ENCODE assay signal across 8 cellular contexts in the genomic region with DNA sequence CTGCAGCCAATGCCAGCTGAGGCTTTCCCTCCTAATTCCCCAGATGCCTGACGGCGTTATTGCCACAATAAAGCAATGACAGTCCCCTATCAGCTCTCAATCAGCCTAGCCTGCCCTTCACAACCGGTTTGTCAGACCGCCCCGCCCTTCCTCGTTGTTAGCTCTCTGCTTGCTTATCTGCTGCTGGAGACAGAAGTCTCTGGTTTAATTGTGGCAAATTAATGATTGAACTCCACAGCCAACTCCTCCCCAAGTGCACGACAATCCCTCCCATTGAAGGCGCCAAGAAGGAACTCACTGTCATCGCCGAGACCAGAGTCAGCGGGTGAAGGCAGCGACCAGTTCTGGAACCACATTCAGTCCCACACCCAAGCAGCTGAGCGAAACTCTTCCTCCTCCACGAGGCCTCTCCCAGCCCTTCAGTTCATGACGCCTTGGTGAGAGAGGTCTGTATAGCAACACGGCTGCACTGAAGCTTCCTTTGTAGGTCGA.
DNase-seq lines count a peak whose midpoint lies in the region; ATAC-seq and TF ChIP-seq lines count a peak whose summit lies in the region.

No MANE protein-coding gene starts in this region.

- H3F3A ChIP-seq in MM.1S (ENCODE audit: insufficient read depth, low read length), result no peaks in the 10 kb centered on the region

- no peaks in the 10 kb centered on the region for H3K27me3 Mint-ChIP-seq in brain

- H3K4me1 Mint-ChIP-seq in brain, result peaks cover 48% of the 10 kb centered on the region

- TF ChIP-seq CTCF in brain (conservative IDR thresholded peaks at IDR 0.05), result no peak
- no peak for TF ChIP-seq CTCF in MM.1S (IDR thresholded peaks at IDR 0.05; ENCODE audit: low read length)
- TF ChIP-seq CTCF in ascending aorta (IDR thresholded peaks at IDR 0.05), result no peak

- H4K20me1 ChIP-seq in MM.1S (ENCODE audit: insufficient read depth, low read length), result no peaks in the 10 kb centered on the region

- H3K4me3 ChIP-seq in MM.1S (ENCODE audit: low read length) (no peak overlapping the region), ascending aorta (no peak overlapping the region)

- H3K4me2 ChIP-seq in MM.1S (ENCODE audit: low read depth, low read length), result no peak overlapping the region

- peak overlapping the region in 4 of 5 experiments; percentile 32 to 69 (median 62) for H3K27ac Mint-ChIP-seq in brain

- no peaks in the 10 kb centered on the region for H3K36me3 Mint-ChIP-seq in brain

- H2AFZ ChIP-seq in MM.1S (ENCODE audit: low read length), result no peak overlapping the region

- no peaks in the 10 kb centered on the region for H3K4me1 ChIP-seq in MM.1S (ENCODE audit: low read length)
- H3K4me1 ChIP-seq in ascending aorta, result no peaks in the 10 kb centered on the region

- peak overlapping the region in 1 of 5 experiments; percentile 18 for H3K4me3 Mint-ChIP-seq in brain

- ATAC-seq in GM21737 (IDR thresholded peaks at IDR 0.05; ENCODE audit: unreplicated experiment), result peak; percentile 77

- H3K27ac ChIP-seq in MM.1S (ENCODE audit: low read length) (no peak overlapping the region), ascending aorta (no peak overlapping the region)

- no peaks in the 10 kb centered on the region for H3K9me2 ChIP-seq in MM.1S (replicated peaks; ENCODE audit: insufficient read depth, low read length)

- peaks cover 0 to 4% (median 0%) of the 10 kb centered on the region in 5 experiments for H3K9me3 Mint-ChIP-seq in brain

- H3K9me3 ChIP-seq in MM.1S (replicated peaks; ENCODE audit: insufficient read depth, low read length) (no peaks in the 10 kb centered on the region), ascending aorta (no peaks in the 10 kb centered on the region)

- H3K27me3 ChIP-seq in MM.1S (replicated peaks; ENCODE audit: insufficient read depth, low read length), result no peaks in the 10 kb centered on the region
- H3K27me3 ChIP-seq in ascending aorta, result no peaks in the 10 kb centered on the region

- H3K36me3 ChIP-seq in MM.1S (replicated peaks; ENCODE audit: insufficient read depth, low read length) (no peaks in the 10 kb centered on the region), ascending aorta (no peaks in the 10 kb centered on the region)

- H3K9ac ChIP-seq in MM.1S (ENCODE audit: low read length), result no peak overlapping the region

- intact Hi-C loops in ascending aorta (cut with DNase I), result no loop called here

- no peaks in the 10 kb centered on the region for H3K79me2 ChIP-seq in MM.1S (ENCODE audit: low read length)

- DNase-seq in CMK (ENCODE audit: low read depth), result peak; percentile 52
- peak; percentile 55 for DNase-seq in NOMO-1 treated with DMSO at 0.1 percent for 48 hours (lab: John Stamatoyannopoulos, UW; ENCODE audit: unreplicated experiment)
- peak; percentile 83 for DNase-seq in renal cortical epithelial cell (ENCODE audit: low read depth)
- DNase-seq in MM.1S, result no peak
- DNase-seq in ascending aorta (ENCODE audit: low spot score in 2 of 2), result no peak
- DNase-seq in Kasumi-1 (lab: John Stamatoyannopoulos, UW), result no peak

Comparison
In these comparisons a context has a peak if more than half of its experiments do, and no peak if none do; other contexts are left out.
1. DNase-seq: peak in CMK (single experiment), NOMO-1 treated with DMSO at 0.1 percent for 48 hours (single experiment) and renal cortical epithelial cell (single experiment); none in MM.1S (single experiment), ascending aorta (0 of 2) and Kasumi-1 (0 of 2).